In genomic region chr6:23412770-23413169, GRCh38 we compare ENCODE assay signal across 21 cellular contexts.
"Had no signal": no experiment of that assay in that cellular context is flagged by ENCODE, and none has a peak within 500 bp of the region (broad histone marks: within the 10 kb centered on the region; RNA-seq: fewer than 3 reads in every experiment).

No MANE protein-coding gene starts in this region.

- H3K4me3 ChIP-seq: dorsolateral prefrontal cortex, esophagus muscularis mucosa, heart left ventricle, lower lobe of right lung, psoas muscle, right lobe of liver, testis, tibial nerve, upper lobe of right lung had no signal

- ATAC-seq: heart left ventricle; lower lobe of right lung; psoas muscle; stimulated activated memory B cell treated with anti-CD40 and anti-IgM and Interleukin-4, amounts not matched to agents 10 μg/mL and 1 μg/mL and 100 μg/mL, for 72 hours; upper lobe of right lung had no signal

- H3K27me3 ChIP-seq: dorsolateral prefrontal cortex, esophagus muscularis mucosa, heart left ventricle, right lobe of liver, testis, tibial nerve, upper lobe of right lung had no signal

- H3K36me3 ChIP-seq: esophagus muscularis mucosa, heart left ventricle, lower lobe of right lung, right lobe of liver, tibial nerve, upper lobe of right lung had no signal

- H3K27ac ChIP-seq: dorsolateral prefrontal cortex, esophagus muscularis mucosa, heart left ventricle, lower lobe of right lung, psoas muscle, right lobe of liver, testis, tibial nerve, upper lobe of right lung had no signal

- DNase-seq: cortex of kidney; dorsolateral prefrontal cortex; effector CD8-positive, alpha-beta T cell; heart left ventricle; hippocampal formation; islet precursor cell; lower lobe of right lung; midbrain; naive B cell; nephron progenitor cell; psoas muscle; retina; right lobe of liver; stimulated activated CD4-positive, alpha-beta T cell treated with anti-CD3 and anti-CD28 coated beads, Interleukin-4, amount 100 ng/mL, for 1 hour; testis; upper lobe of right lung had no signal

- FAIRE-seq: endometrium, frontal cortex had no signal

- H3K9me3 ChIP-seq: esophagus muscularis mucosa, heart left ventricle, lower lobe of right lung, psoas muscle, right lobe of liver, testis, tibial nerve, upper lobe of right lung had no signal

- H3K4me1 ChIP-seq: lower lobe of right lung, psoas muscle, right lobe of liver, tibial nerve, upper lobe of right lung had no signal
